18 cellular contexts compared by ENCODE assay signal in genomic region chr6:33165581-33166258, GRCh38. TPM values are rescaled to one million over a fixed set of nuclear protein-coding genes. Genes with fewer than 3 reads are reported as not detected.
DNase-seq lines count a peak whose midpoint lies in the region; ATAC-seq, FAIRE-seq and TF ChIP-seq lines count a peak whose summit lies in the region.
"Had no signal": no experiment of that assay in that cellular context is flagged by ENCODE, and none has a peak within 500 bp of the region (broad histone marks: within the 10 kb centered on the region; RNA-seq: fewer than 3 reads in every experiment).

No MANE protein-coding gene starts in this region.

- H3K4me1 Mint-ChIP-seq in naive thymus-derived CD8-positive, alpha-beta T cell, result peaks cover 5 to 14% (median 12%) of the 10 kb centered on the region in 4 donors

- intact Hi-C loops in HepG2 (cut with micrococcal nuclease; ENCODE audit: unreplicated experiment), result no loop called here
- intact Hi-C loops in right lobe of liver (cut with DNase I), result loop anchor here (5.0 to 10.0 kb wide), 2 partner anchors 79 to 82 kb away; no protein-coding TSS in a partner anchor

- no peaks in the 10 kb centered on the region for H3K79me2 ChIP-seq in HepG2 (ENCODE audit: insufficient read depth, low read length)

- H3K27me3 Mint-ChIP-seq in naive thymus-derived CD8-positive, alpha-beta T cell, result peaks cover 0 to 3% (median 0%) of the 10 kb centered on the region in 5 donors

- H3K27me3 ChIP-seq in HepG2 (ENCODE audit: control insufficient read depth in 1 of 2, insufficient read depth in 2 of 2, low read length in 2 of 2), result peaks cover 6 to 21% of the 10 kb centered on the region in 2 experiments; a peak in 4 of 5 replicates
- H3K27me3 ChIP-seq in right lobe of liver, result no peaks in the 10 kb centered on the region

- H3K27ac ChIP-seq in HepG2 (ENCODE audit: extremely low read length, insufficient read depth, low read length), result no peak overlapping the region
- no peak overlapping the region for H3K27ac ChIP-seq in right lobe of liver

- no peak overlapping the region for H3K4me3 Mint-ChIP-seq in naive thymus-derived CD8-positive, alpha-beta T cell
- H3K4me3 Mint-ChIP-seq: GM23338 had no signal

- no peaks in the 10 kb centered on the region for H3K9me3 Mint-ChIP-seq in naive thymus-derived CD8-positive, alpha-beta T cell
- H3K9me3 Mint-ChIP-seq: GM23338 had no signal

- peak overlapping the region in 1 of 10 donors; percentile 34 for H3K27ac Mint-ChIP-seq in naive thymus-derived CD8-positive, alpha-beta T cell
- H3K27ac Mint-ChIP-seq: GM23338 had no signal

- H3K4me3 ChIP-seq in HepG2 (replicated peaks in 1 of 3; ENCODE audit: insufficient read depth in 1 of 3, low read depth in 2 of 3, low read length in 3 of 3) (no peak overlapping the region), right lobe of liver (no peak overlapping the region)
- H3K4me3 ChIP-seq: GM23338 had no signal

- no peak for TF ChIP-seq POLR2A in HepG2 (IDR thresholded peaks at IDR 0.05; ENCODE audit: insufficient read depth in 1 of 2, low read depth in 2 of 2, low read length in 2 of 2)
- no peak for TF ChIP-seq POLR2A in right lobe of liver (IDR thresholded peaks at IDR 0.05)

- H3K9me3 ChIP-seq in HepG2 (ENCODE audit: low read length) (no peaks in the 10 kb centered on the region), right lobe of liver (no peaks in the 10 kb centered on the region)

- in situ Hi-C loops in HepG2 (cut with HindIII; ENCODE audit: extremely low pct_ligation_motif_present, low pct_unique_long_range_greater_than_20kb), result loop anchor here (10.0 kb wide), 1 partner anchor 151 kb away; no protein-coding TSS in a partner anchor

- H3K36me3 Mint-ChIP-seq in naive thymus-derived CD8-positive, alpha-beta T cell, result no peaks in the 10 kb centered on the region

- DNase-seq in HepG2 (ENCODE audit: low spot score) (no peak), right lobe of liver (no peak), islet precursor cell (peak; percentile 45), SHP77 treated with DMSO at 0.1 percent for 48 hours (lab: John Stamatoyannopoulos, UW) (no peak), AG08396 (ENCODE audit: low spot score) (no peak)
- no peak for DNase-seq in naive thymus-derived CD8-positive, alpha-beta T cell
- DNase-seq: C1 segment of cervical spinal cord, DND-41, KG1, NCI-H1417 treated with DMSO at 0.1 percent for 48 hours, NCI-H1930, NCI-H446, SIG-M5 had no signal

- POLR2A ChIA-PET in HepG2 (lab: Yijun Ruan, JAX), result no interaction called here
- POLR2A ChIA-PET in naive thymus-derived CD8-positive, alpha-beta T cell (lab: Charles Lee), result no interaction called here

- TF ChIP-seq CTCF in HepG2 (CRISPR knock-in tag; IDR thresholded peaks at IDR 0.05) (no peak), right lobe of liver (IDR thresholded peaks at IDR 0.05) (no peak)

- no TSS peak for BruUV-seq in HepG2 (replicated peaks; lab: Mats Ljungman, UMichigan)

- H3K4me1 ChIP-seq in HepG2 (ENCODE audit: insufficient read depth, low read length), result peaks cover 23% of the 10 kb centered on the region
- H3K4me1 ChIP-seq in right lobe of liver, result peaks cover 0 to 4% (median 0%) of the 10 kb centered on the region in 4 donors

- no peak overlapping the region for H3K9ac ChIP-seq in HepG2 (ENCODE audit: insufficient read depth, low read depth, low read length)

- no peak overlapping the region for H3K4me2 ChIP-seq in HepG2 (ENCODE audit: low read depth, low read length)
- H3K4me2 ChIP-seq: GM23338 had no signal

- no peak for TF ChIP-seq EP300 in HepG2 (IDR thresholded peaks at IDR 0.05; ENCODE audit: low read depth in 2 of 2, low read length in 2 of 2)
- no peak for TF ChIP-seq EP300 in HepG2 (CRISPR knock-in tag; IDR thresholded peaks at IDR 0.05; ENCODE audit: borderline replicate concordance)

- 48% methylated on average over 14 of the region's 17 CpGs for WGBS in HepG2 (ENCODE audit: low lambda C conversion rate)
- WGBS in right lobe of liver (ENCODE audit: insufficient coverage, low coverage, low lambda C conversion rate, missing lambda C conversion rate), result 78% methylated on average over 5 of the region's 17 CpGs

- no peak for TF ChIP-seq RAD21 in HepG2 (CRISPR knock-in tag; IDR thresholded peaks at IDR 0.05)

- no peak for FAIRE-seq in HepG2 (lab: Jason Lieb, UNC)
- FAIRE-seq: G401.6, GM18507, RCC 7860 had no signal

- CTCF ChIA-PET in HepG2 (lab: Yijun Ruan, JAX; ENCODE audit: low intra/inter-chr PET ratio, low total read pairs), result no interaction called here

- ATAC-seq in HepG2 (no peak), right lobe of liver (no peak)
- ATAC-seq in naive thymus-derived CD8-positive, alpha-beta T cell, result no peak
- ATAC-seq: GM23338 had no signal

- H3K36me3 ChIP-seq in HepG2 (replicated peaks in 1 of 2; ENCODE audit: control insufficient read depth in 1 of 2, insufficient read depth in 2 of 2, low read length in 2 of 2), result no peaks in the 10 kb centered on the region
- no peaks in the 10 kb centered on the region for H3K36me3 ChIP-seq in right lobe of liver

- H2AFZ ChIP-seq in HepG2 (ENCODE audit: low read length), result no peak overlapping the region
- H2AFZ ChIP-seq: GM23338 had no signal

- no peaks in the 10 kb centered on the region for H4K20me1 ChIP-seq in HepG2 (ENCODE audit: insufficient read depth, low read length)

RNA-seq across cellular contexts. Expression of gene COL11A2, which starts 26.5 kb away (rescaled TPM):
- total RNA-seq in HepG2 (2016; rRNA removed; fragmentation: Illumina TruSeq; extraction: Trizol) (0.29 and 0.55 TPM in 2 replicates), right lobe of liver (1 to 10 TPM in 1 of 6 experiments, under 1 TPM in 5; 0.06 to 1.4 (median 0.61) TPM)
- total RNA-seq in HepG2 (2016; cell fraction: cytosol; rRNA removed; fragmentation: Illumina TruSeq; extraction: Trizol; ENCODE audit: low read depth), result 0.10 TPM in 1 of 2 replicates, not detected in the other
- total RNA-seq in HepG2 (2016; cell fraction: insoluble cytoplasmic fraction; rRNA removed; fragmentation: Illumina TruSeq; extraction: Trizol), result 0.12 and 0.67 TPM in 2 replicates
- 0.45 TPM in 1 of 2 replicates, not detected in the other for total RNA-seq in HepG2 (2016; cell fraction: membrane; rRNA removed; fragmentation: Illumina TruSeq; extraction: Trizol)
- 1.0 and 1.1 TPM in 2 replicates for total RNA-seq in HepG2 (2016; cell fraction: nucleus; rRNA removed; fragmentation: Illumina TruSeq; extraction: Trizol)
- polyA plus RNA-seq in HepG2 (2011; rRNA removed), result 0.55 and 0.73 TPM in 2 replicates
- 0.13 and 0.18 TPM in 2 replicates for polyA plus RNA-seq in HepG2 (2011; cell fraction: cytosol; rRNA removed)
- polyA plus RNA-seq in HepG2 (2011; cell fraction: nucleus; rRNA removed), result 5.9 and 6.2 TPM in 2 replicates
- 0.97 and 1.9 TPM in 2 replicates for polyA plus RNA-seq in HepG2 (2012)
- 0.21 and 0.24 TPM in 2 replicates for polyA plus RNA-seq in HepG2 (2016; cell fraction: cytosol; fragmentation: Illumina TruSeq; extraction: Trizol; ENCODE audit: low read depth)
- 0.15 and 0.42 TPM in 2 replicates for polyA plus RNA-seq in HepG2 (2016; cell fraction: insoluble cytoplasmic fraction; fragmentation: Illumina TruSeq; extraction: Trizol; ENCODE audit: low read depth)
- 0.21 TPM in 2 replicates for polyA plus RNA-seq in HepG2 (2016; cell fraction: membrane; fragmentation: Illumina TruSeq; extraction: Trizol; ENCODE audit: low read depth)
- 3.7 and 4.5 TPM in 2 replicates for polyA plus RNA-seq in HepG2 (2016; cell fraction: nucleus; fragmentation: Illumina TruSeq; extraction: Trizol; ENCODE audit: insufficient read depth, low read depth)
- polyA minus RNA-seq in HepG2 (2011; rRNA and poly(A)+ RNA removed; ENCODE audit: low replicate concordance), result 0.20 and 1.1 TPM in 2 replicates
- polyA minus RNA-seq in HepG2 (2011; cell fraction: cytosol; rRNA and poly(A)+ RNA removed), result 0.44 TPM in 1 of 2 replicates, not detected in the other
- 0.52 and 0.75 TPM in 2 replicates for polyA minus RNA-seq in HepG2 (2011; cell fraction: nucleus; rRNA and poly(A)+ RNA removed)
- total RNA-seq in naive thymus-derived CD8-positive, alpha-beta T cell, result 1 to 10 TPM; 7.5 to 8.0 TPM
- under 1 TPM; 0.08 to 0.48 (median 0.13) TPM for polyA plus RNA-seq in naive thymus-derived CD8-positive, alpha-beta T cell

RNA-seq across cellular contexts. Expression of gene RXRB, which starts 34.7 kb away (rescaled TPM):
- total RNA-seq in HepG2 (2016; rRNA removed; fragmentation: Illumina TruSeq; extraction: Trizol), result 21.2 and 26.7 TPM in 2 replicates
- 7.7 and 9.8 TPM in 2 replicates for total RNA-seq in HepG2 (2016; cell fraction: cytosol; rRNA removed; fragmentation: Illumina TruSeq; extraction: Trizol; ENCODE audit: low read depth)
- 20.4 and 25.8 TPM in 2 replicates for total RNA-seq in HepG2 (2016; cell fraction: insoluble cytoplasmic fraction; rRNA removed; fragmentation: Illumina TruSeq; extraction: Trizol)
- 11.0 and 11.2 TPM in 2 replicates for total RNA-seq in HepG2 (2016; cell fraction: membrane; rRNA removed; fragmentation: Illumina TruSeq; extraction: Trizol)
- total RNA-seq in HepG2 (2016; cell fraction: nucleus; rRNA removed; fragmentation: Illumina TruSeq; extraction: Trizol), result 24.9 and 30.1 TPM in 2 replicates
- 55.7 and 62.8 TPM in 2 replicates for polyA plus RNA-seq in HepG2 (2011; rRNA removed)
- polyA plus RNA-seq in HepG2 (2011; cell fraction: cytosol; rRNA removed), result 21.7 and 25.1 TPM in 2 replicates
- 251 and 306 TPM in 2 replicates for polyA plus RNA-seq in HepG2 (2011; cell fraction: nucleus; rRNA removed)
- polyA plus RNA-seq in HepG2 (2012), result 33.2 and 34.8 TPM in 2 replicates
- 3.4 and 3.5 TPM in 2 replicates for polyA plus RNA-seq in HepG2 (2016; cell fraction: cytosol; fragmentation: Illumina TruSeq; extraction: Trizol; ENCODE audit: low read depth)
- polyA plus RNA-seq in HepG2 (2016; cell fraction: insoluble cytoplasmic fraction; fragmentation: Illumina TruSeq; extraction: Trizol; ENCODE audit: low read depth), result 18.6 and 21.0 TPM in 2 replicates
- polyA plus RNA-seq in HepG2 (2016; cell fraction: membrane; fragmentation: Illumina TruSeq; extraction: Trizol; ENCODE audit: low read depth), result 8.2 and 8.4 TPM in 2 replicates
- polyA plus RNA-seq in HepG2 (2016; cell fraction: nucleus; fragmentation: Illumina TruSeq; extraction: Trizol; ENCODE audit: insufficient read depth, low read depth), result 78.6 and 88.5 TPM in 2 replicates
- polyA minus RNA-seq in HepG2 (2011; rRNA and poly(A)+ RNA removed; ENCODE audit: low replicate concordance), result 62.6 and 66.8 TPM in 2 replicates
- 16.9 and 17.9 TPM in 2 replicates for polyA minus RNA-seq in HepG2 (2011; cell fraction: cytosol; rRNA and poly(A)+ RNA removed)
- polyA minus RNA-seq in HepG2 (2011; cell fraction: nucleus; rRNA and poly(A)+ RNA removed), result 41.4 and 51.2 TPM in 2 replicates
- 10 to 100 TPM; 10.1 to 28.2 (median 17.7) TPM for total RNA-seq in right lobe of liver
- 100 to 1,000 TPM; 126 to 127 TPM for total RNA-seq in naive thymus-derived CD8-positive, alpha-beta T cell
- polyA plus RNA-seq in naive thymus-derived CD8-positive, alpha-beta T cell, result 10 to 100 TPM in 1 of 3 donors, 1 to 10 TPM in 2; 6.6 to 10.9 (median 7.3) TPM

RNA-seq across cellular contexts. Expression of gene SLC39A7, which starts 34.9 kb away (rescaled TPM):
- total RNA-seq in HepG2 (2016; rRNA removed; fragmentation: Illumina TruSeq; extraction: Trizol), result 127 and 229 TPM in 2 replicates
- total RNA-seq in HepG2 (2016; cell fraction: cytosol; rRNA removed; fragmentation: Illumina TruSeq; extraction: Trizol; ENCODE audit: low read depth), result 25.4 and 28.2 TPM in 2 replicates
- total RNA-seq in HepG2 (2016; cell fraction: insoluble cytoplasmic fraction; rRNA removed; fragmentation: Illumina TruSeq; extraction: Trizol), result 117 and 245 TPM in 2 replicates
- 69.2 and 73.5 TPM in 2 replicates for total RNA-seq in HepG2 (2016; cell fraction: membrane; rRNA removed; fragmentation: Illumina TruSeq; extraction: Trizol)
- 168 and 183 TPM in 2 replicates for total RNA-seq in HepG2 (2016; cell fraction: nucleus; rRNA removed; fragmentation: Illumina TruSeq; extraction: Trizol)
- 142 and 181 TPM in 2 replicates for polyA plus RNA-seq in HepG2 (2011; rRNA removed)
- 156 and 173 TPM in 2 replicates for polyA plus RNA-seq in HepG2 (2011; cell fraction: cytosol; rRNA removed)
- polyA plus RNA-seq in HepG2 (2011; cell fraction: nucleus; rRNA removed), result 155 and 160 TPM in 2 replicates
- 179 and 194 TPM in 2 replicates for polyA plus RNA-seq in HepG2 (2012)
- polyA plus RNA-seq in HepG2 (2016; cell fraction: cytosol; fragmentation: Illumina TruSeq; extraction: Trizol; ENCODE audit: low read depth), result 25.6 and 28.5 TPM in 2 replicates
- polyA plus RNA-seq in HepG2 (2016; cell fraction: insoluble cytoplasmic fraction; fragmentation: Illumina TruSeq; extraction: Trizol; ENCODE audit: low read depth), result 134 and 143 TPM in 2 replicates
- polyA plus RNA-seq in HepG2 (2016; cell fraction: membrane; fragmentation: Illumina TruSeq; extraction: Trizol; ENCODE audit: low read depth), result 52.6 and 58.2 TPM in 2 replicates
- polyA plus RNA-seq in HepG2 (2016; cell fraction: nucleus; fragmentation: Illumina TruSeq; extraction: Trizol; ENCODE audit: insufficient read depth, low read depth), result 338 and 345 TPM in 2 replicates
- polyA minus RNA-seq in HepG2 (2011; rRNA and poly(A)+ RNA removed; ENCODE audit: low replicate concordance), result 85.7 and 161 TPM in 2 replicates
- 54.5 and 56.6 TPM in 2 replicates for polyA minus RNA-seq in HepG2 (2011; cell fraction: cytosol; rRNA and poly(A)+ RNA removed)
- polyA minus RNA-seq in HepG2 (2011; cell fraction: nucleus; rRNA and poly(A)+ RNA removed), result 68.1 and 69.5 TPM in 2 replicates
- total RNA-seq in right lobe of liver, result 10 to 100 TPM; 33.5 to 61.4 (median 50.1) TPM
- 10 to 100 TPM; 35.5 to 36.4 TPM for total RNA-seq in naive thymus-derived CD8-positive, alpha-beta T cell
- 10 to 100 TPM; 18.8 to 23.8 (median 21.8) TPM for polyA plus RNA-seq in naive thymus-derived CD8-positive, alpha-beta T cell

RNA-seq across cellular contexts. Expression of gene HSD17B8, which starts 38.7 kb away (rescaled TPM):
- total RNA-seq in HepG2 (2016; rRNA removed; fragmentation: Illumina TruSeq; extraction: Trizol), result 12.6 and 13.5 TPM in 2 replicates
- total RNA-seq in HepG2 (2016; cell fraction: cytosol; rRNA removed; fragmentation: Illumina TruSeq; extraction: Trizol; ENCODE audit: low read depth), result 2.7 and 4.8 TPM in 2 replicates
- total RNA-seq in HepG2 (2016; cell fraction: insoluble cytoplasmic fraction; rRNA removed; fragmentation: Illumina TruSeq; extraction: Trizol), result 13.4 and 15.0 TPM in 2 replicates
- 5.0 TPM in 2 replicates for total RNA-seq in HepG2 (2016; cell fraction: membrane; rRNA removed; fragmentation: Illumina TruSeq; extraction: Trizol)
- total RNA-seq in HepG2 (2016; cell fraction: nucleus; rRNA removed; fragmentation: Illumina TruSeq; extraction: Trizol), result 6.0 and 8.0 TPM in 2 replicates
- polyA plus RNA-seq in HepG2 (2011; rRNA removed), result 20.1 and 21.6 TPM in 2 replicates
- polyA plus RNA-seq in HepG2 (2011; cell fraction: cytosol; rRNA removed), result 25.2 and 35.5 TPM in 2 replicates
- 57.9 and 67.9 TPM in 2 replicates for polyA plus RNA-seq in HepG2 (2011; cell fraction: nucleus; rRNA removed)
- 10.8 and 13.9 TPM in 2 replicates for polyA plus RNA-seq in HepG2 (2012)
- polyA plus RNA-seq in HepG2 (2016; cell fraction: cytosol; fragmentation: Illumina TruSeq; extraction: Trizol; ENCODE audit: low read depth), result 3.8 and 4.0 TPM in 2 replicates
- polyA plus RNA-seq in HepG2 (2016; cell fraction: insoluble cytoplasmic fraction; fragmentation: Illumina TruSeq; extraction: Trizol; ENCODE audit: low read depth), result 14.2 and 14.6 TPM in 2 replicates
- polyA plus RNA-seq in HepG2 (2016; cell fraction: membrane; fragmentation: Illumina TruSeq; extraction: Trizol; ENCODE audit: low read depth), result 4.5 and 4.8 TPM in 2 replicates
- 12.8 and 15.0 TPM in 2 replicates for polyA plus RNA-seq in HepG2 (2016; cell fraction: nucleus; fragmentation: Illumina TruSeq; extraction: Trizol; ENCODE audit: insufficient read depth, low read depth)
- polyA minus RNA-seq in HepG2 (2011; rRNA and poly(A)+ RNA removed; ENCODE audit: low replicate concordance), result 12.8 and 27.4 TPM in 2 replicates
- polyA minus RNA-seq in HepG2 (2011; cell fraction: cytosol; rRNA and poly(A)+ RNA removed), result 4.9 and 5.1 TPM in 2 replicates
- polyA minus RNA-seq in HepG2 (2011; cell fraction: nucleus; rRNA and poly(A)+ RNA removed), result 4.2 and 5.5 TPM in 2 replicates
- total RNA-seq in right lobe of liver, result 10 to 100 TPM; 14.3 to 39.8 (median 33.8) TPM
- total RNA-seq in naive thymus-derived CD8-positive, alpha-beta T cell, result 10 to 100 TPM; 28.7 to 29.0 TPM
- 10 to 100 TPM; 75.0 to 79.2 (median 75.9) TPM for polyA plus RNA-seq in naive thymus-derived CD8-positive, alpha-beta T cell
- total RNA-seq: A172 had no signal

RNA-seq across cellular contexts. Expression of gene RING1, which starts 42.6 kb away (rescaled TPM):
- total RNA-seq in HepG2 (2016; rRNA removed; fragmentation: Illumina TruSeq; extraction: Trizol) (19.8 and 23.9 TPM in 2 replicates), right lobe of liver (10 to 100 TPM in 4 of 6 experiments, 1 to 10 TPM in 2; 7.5 to 21.3 (median 19.7) TPM)
- total RNA-seq in HepG2 (2016; cell fraction: cytosol; rRNA removed; fragmentation: Illumina TruSeq; extraction: Trizol; ENCODE audit: low read depth), result 10.0 and 10.7 TPM in 2 replicates
- total RNA-seq in HepG2 (2016; cell fraction: insoluble cytoplasmic fraction; rRNA removed; fragmentation: Illumina TruSeq; extraction: Trizol), result 18.4 and 25.4 TPM in 2 replicates
- total RNA-seq in HepG2 (2016; cell fraction: membrane; rRNA removed; fragmentation: Illumina TruSeq; extraction: Trizol), result 17.3 and 21.2 TPM in 2 replicates
- total RNA-seq in HepG2 (2016; cell fraction: nucleus; rRNA removed; fragmentation: Illumina TruSeq; extraction: Trizol), result 12.2 and 16.1 TPM in 2 replicates
- 33.6 and 42.9 TPM in 2 replicates for polyA plus RNA-seq in HepG2 (2011; rRNA removed)
- polyA plus RNA-seq in HepG2 (2011; cell fraction: cytosol; rRNA removed), result 23.2 and 29.0 TPM in 2 replicates
- polyA plus RNA-seq in HepG2 (2011; cell fraction: nucleus; rRNA removed), result 93.0 and 104 TPM in 2 replicates
- polyA plus RNA-seq in HepG2 (2012), result 32.2 and 34.6 TPM in 2 replicates
- polyA plus RNA-seq in HepG2 (2016; cell fraction: cytosol; fragmentation: Illumina TruSeq; extraction: Trizol; ENCODE audit: low read depth), result 14.4 and 19.7 TPM in 2 replicates
- 31.5 and 40.1 TPM in 2 replicates for polyA plus RNA-seq in HepG2 (2016; cell fraction: insoluble cytoplasmic fraction; fragmentation: Illumina TruSeq; extraction: Trizol; ENCODE audit: low read depth)
- 23.8 and 28.0 TPM in 2 replicates for polyA plus RNA-seq in HepG2 (2016; cell fraction: membrane; fragmentation: Illumina TruSeq; extraction: Trizol; ENCODE audit: low read depth)
- polyA plus RNA-seq in HepG2 (2016; cell fraction: nucleus; fragmentation: Illumina TruSeq; extraction: Trizol; ENCODE audit: insufficient read depth, low read depth), result 56.0 and 58.2 TPM in 2 replicates
- polyA minus RNA-seq in HepG2 (2011; rRNA and poly(A)+ RNA removed; ENCODE audit: low replicate concordance), result 22.4 and 30.2 TPM in 2 replicates
- 10.9 and 13.5 TPM in 2 replicates for polyA minus RNA-seq in HepG2 (2011; cell fraction: cytosol; rRNA and poly(A)+ RNA removed)
- 8.4 and 9.9 TPM in 2 replicates for polyA minus RNA-seq in HepG2 (2011; cell fraction: nucleus; rRNA and poly(A)+ RNA removed)
- 10 to 100 TPM; 58.3 to 59.1 TPM for total RNA-seq in naive thymus-derived CD8-positive, alpha-beta T cell
- 10 to 100 TPM; 12.1 to 12.5 (median 12.4) TPM for polyA plus RNA-seq in naive thymus-derived CD8-positive, alpha-beta T cell
